In the genomic region with DNA sequence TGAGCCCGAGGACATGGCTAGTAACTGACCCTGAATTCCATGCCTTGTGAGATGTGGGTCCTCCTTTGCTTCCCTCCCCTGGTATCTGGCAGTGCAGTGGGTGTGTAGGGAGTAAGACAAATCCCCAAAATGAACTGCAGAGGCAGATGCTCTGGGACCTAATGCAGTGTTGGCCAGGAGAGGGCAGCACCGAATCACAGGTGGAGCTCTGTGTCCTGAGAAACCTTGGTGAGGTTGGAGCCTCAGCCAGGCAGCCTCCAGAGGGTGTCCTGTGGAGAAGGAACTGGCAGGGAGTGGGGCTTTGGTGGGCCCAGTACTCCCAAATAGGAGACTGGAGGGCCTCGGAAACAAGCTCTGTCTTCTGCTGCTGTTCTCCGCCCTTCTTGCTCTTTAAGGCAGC, we compare ENCODE assay signal across 7 cellular contexts.
DNase-seq lines count a peak whose midpoint lies in the region; ATAC-seq, FAIRE-seq and TF ChIP-seq lines count a peak whose summit lies in the region.
"Not testable (repeated sequence)": the region's sequence is repeated elsewhere in the genome, so short reads cannot be mapped to it uniquely, and the experiment has no call there.

No MANE protein-coding gene starts in this region.

- CTCF ChIA-PET in activated CD8-positive, alpha-beta memory T cell treated with anti-CD3 and anti-CD28 coated beads, Interleukin-2, amount 10 ng/mL, durations not matched to agents 7 days and 5 days (lab: Charles Lee) = interaction anchor here (0.6 to 2.0 kb wide), 9 partner anchors 9 to 284 kb away, joined by 3 to 9 read pairs (median 3); no protein-coding TSS in a partner anchor

- TF ChIP-seq CTCF in fibroblast of pulmonary artery (IDR thresholded peaks at IDR 0.05; ENCODE audit: low read length, missing control alignments) = peak; percentile 18

- not testable (repeated sequence) for DNase-seq in GM18507 (ENCODE audit: extremely low spot score, insufficient read length, low read depth); activated CD8-positive, alpha-beta memory T cell treated with anti-CD3 and anti-CD28 coated beads, Interleukin-2, amount 10 ng/mL, durations not matched to agents 7 days and 5 days; fibroblast of pulmonary artery (ENCODE audit: low read depth); natural killer cell treated with Interleukin-12 subunit alpha and Interleukin-12 subunit beta and Interleukin-15 and Interleukin-18, amount 100 ng/mL, for 72 hours (ENCODE audit: low spot score)

- ATAC-seq in GM21423 (IDR thresholded peaks at IDR 0.05; ENCODE audit: unreplicated experiment) (peak; percentile 88), HG02798 (IDR thresholded peaks at IDR 0.05; ENCODE audit: poor library complexity, unreplicated experiment) (peak; percentile 89), HG03521 (IDR thresholded peaks at IDR 0.05; ENCODE audit: unreplicated experiment) (peak; percentile 70)
- peak; percentile 58 for ATAC-seq in activated CD8-positive, alpha-beta memory T cell treated with anti-CD3 and anti-CD28 coated beads, Interleukin-2, amount 10 ng/mL, durations not matched to agents 7 days and 5 days
- peak; percentile 64 to 66 for ATAC-seq in natural killer cell treated with Interleukin-12 subunit alpha and Interleukin-12 subunit beta and Interleukin-15 and Interleukin-18, amount 100 ng/mL, for 72 hours

- peak; percentile 86 for FAIRE-seq in GM18507 (lab: Jason Lieb, UNC)

- peaks cover 18% of the 10 kb centered on the region for H3K27me3 Mint-ChIP-seq in activated CD8-positive, alpha-beta memory T cell treated with anti-CD3 and anti-CD28 coated beads, Interleukin-2, amount 10 ng/mL, durations not matched to agents 7 days and 5 days
- H3K27me3 Mint-ChIP-seq in natural killer cell treated with Interleukin-12 subunit alpha and Interleukin-12 subunit beta and Interleukin-15 and Interleukin-18, amount 100 ng/mL, for 72 hours = not testable (repeated sequence)

- not testable (repeated sequence) for H3K4me3 ChIP-seq in fibroblast of pulmonary artery (replicated peaks; ENCODE audit: low read depth, low read length)

- not testable (repeated sequence) for H3K36me3 Mint-ChIP-seq in activated CD8-positive, alpha-beta memory T cell treated with anti-CD3 and anti-CD28 coated beads, Interleukin-2, amount 10 ng/mL, durations not matched to agents 7 days and 5 days; natural killer cell treated with Interleukin-12 subunit alpha and Interleukin-12 subunit beta and Interleukin-15 and Interleukin-18, amount 100 ng/mL, for 72 hours

- not testable (repeated sequence) for H3K4me3 Mint-ChIP-seq in activated CD8-positive, alpha-beta memory T cell treated with anti-CD3 and anti-CD28 coated beads, Interleukin-2, amount 10 ng/mL, durations not matched to agents 7 days and 5 days; natural killer cell treated with Interleukin-12 subunit alpha and Interleukin-12 subunit beta and Interleukin-15 and Interleukin-18, amount 100 ng/mL, for 72 hours

- H3K27ac Mint-ChIP-seq in activated CD8-positive, alpha-beta memory T cell treated with anti-CD3 and anti-CD28 coated beads, Interleukin-2, amount 10 ng/mL, durations not matched to agents 7 days and 5 days; natural killer cell treated with Interleukin-12 subunit alpha and Interleukin-12 subunit beta and Interleukin-15 and Interleukin-18, amount 100 ng/mL, for 72 hours: not testable (repeated sequence)

- H3K9me3 Mint-ChIP-seq in activated CD8-positive, alpha-beta memory T cell treated with anti-CD3 and anti-CD28 coated beads, Interleukin-2, amount 10 ng/mL, durations not matched to agents 7 days and 5 days (ENCODE audit: low read depth); natural killer cell treated with Interleukin-12 subunit alpha and Interleukin-12 subunit beta and Interleukin-15 and Interleukin-18, amount 100 ng/mL, for 72 hours: not testable (repeated sequence)

- H3K4me1 Mint-ChIP-seq in activated CD8-positive, alpha-beta memory T cell treated with anti-CD3 and anti-CD28 coated beads, Interleukin-2, amount 10 ng/mL, durations not matched to agents 7 days and 5 days; natural killer cell treated with Interleukin-12 subunit alpha and Interleukin-12 subunit beta and Interleukin-15 and Interleukin-18, amount 100 ng/mL, for 72 hours (ENCODE audit: low read depth in 2 of 2): not testable (repeated sequence)
